ENCODE assay signal across 21 cellular contexts in the genomic region with DNA sequence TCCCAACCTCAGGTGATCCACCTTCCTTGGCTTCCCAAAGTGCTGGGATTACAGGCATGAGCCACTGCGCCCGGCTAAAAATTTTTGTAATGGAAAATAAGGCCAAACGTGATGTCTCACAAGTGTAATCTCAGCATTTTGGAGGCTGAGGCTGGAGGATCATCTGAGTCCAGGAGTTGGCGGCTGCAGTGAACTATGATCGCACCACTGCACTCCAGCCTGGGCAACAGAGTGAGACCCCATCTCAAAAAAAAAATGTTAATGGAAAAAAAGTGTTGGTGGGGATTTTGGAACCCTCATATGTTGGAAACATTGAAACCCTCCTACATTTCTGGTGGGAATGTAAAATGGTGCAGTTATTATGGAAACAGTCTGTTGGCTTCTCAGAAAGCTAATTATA.
"Had no signal": no experiment of that assay in that cellular context is flagged by ENCODE, and none has a peak within 500 bp of the region (broad histone marks: within the 10 kb centered on the region; RNA-seq: fewer than 3 reads in every experiment).

No MANE protein-coding gene starts in this region.

- DNase-seq: IMR-90, Kasumi-1, MM.1S, NCI-H1092 treated with DMSO at 0.1 percent for 48 hours, NCI-H1436, NCI-H187, NCI-H2029, NCI-H2081 treated with DMSO at 0.1 percent for 48 hours, NCI-H2171, NCI-H226, NCI-H446, NCI-H510A, NCI-H524 treated with DMSO at 0.1 percent for 48 hours, NCI-H69, NCI-H774, Right ventricle myocardium superior, RPMI8226, SIG-M5 had no signal

- H3K4me2 ChIP-seq: KMS-11 had no signal

- H3K4me3 ChIP-seq: SJSA1, SK-N-MC had no signal

- H3K9ac ChIP-seq: KMS-11 had no signal

- H3K27me3 ChIP-seq: SJSA1 had no signal

- H3K27ac ChIP-seq: KMS-11, SJSA1, SK-N-MC had no signal
